ENCODE assay signal across 1 cellular context in genomic region chr22:30718938-30719337, GRCh38.
TF ChIP-seq lines count a peak whose summit lies in the region.

No MANE protein-coding gene starts in this region.

TF ChIP-seq in HepG2, 621 proteins besides CTCF, POLR2A, EP300 and RAD21 (continued from another document):
- no peak for TF ChIP-seq TAF15 (IDR thresholded peaks at IDR 0.05; ENCODE audit: low read depth, low read length, poor library complexity, severe bottlenecking)
- no peak for TF ChIP-seq ZNF382 (CRISPR knock-in tag; IDR thresholded peaks at IDR 0.05; ENCODE audit: borderline replicate concordance)
- no peak for TF ChIP-seq ZNF333 (CRISPR knock-in tag; IDR thresholded peaks at IDR 0.05; ENCODE audit: borderline replicate concordance)
- TF ChIP-seq ZNF318 (CRISPR knock-in tag; IDR thresholded peaks at IDR 0.05) = no peak
- TF ChIP-seq YEATS4 (CRISPR knock-in tag; IDR thresholded peaks at IDR 0.05; ENCODE audit: borderline replicate concordance) = no peak
- no peak for TF ChIP-seq CENPT (CRISPR knock-in tag; IDR thresholded peaks at IDR 0.05; ENCODE audit: low read depth)
